Comparison of ENCODE assay signal across 30 cellular contexts in genomic region chr6:52584203-52584602, GRCh38.
"Had no signal": no experiment of that assay in that cellular context is flagged by ENCODE, and none has a peak within 500 bp of the region (broad histone marks: within the 10 kb centered on the region; RNA-seq: fewer than 3 reads in every experiment).

No MANE protein-coding gene starts in this region.

- DNase-seq: natural killer cell; occipital lobe; ovary; posterior cingulate gyrus; psoas muscle; right cardiac atrium; spleen; stimulated activated CD4-positive, alpha-beta T cell treated with anti-CD3 and anti-CD28 coated beads, Interleukin-12 subunit alpha, Interleukin-12 subunit beta, amount 100 ng/mL, for 4 hours; stimulated activated CD4-positive, alpha-beta T cell treated with anti-CD3 and anti-CD28 coated beads, Interleukin-1b, Interleukin-23, amount 100 ng/mL, for 48 hours; stimulated activated CD4-positive, alpha-beta T cell treated with anti-CD3 and anti-CD28 coated beads, Interleukin-4, amount 100 ng/mL, for 1 hour; stimulated activated CD4-positive, alpha-beta T cell treated with anti-CD3 and anti-CD28 coated beads, Interleukin-4, amount 100 ng/mL, for 4 hours; stimulated activated CD8-positive, alpha-beta memory T cell treated with anti-CD3 and anti-CD28 coated beads, Interleukin-4, amount 100 ng/mL, for 48 hours; stimulated activated naive CD4-positive, alpha-beta T cell; stimulated activated naive CD8-positive, alpha-beta T cell treated with anti-CD3 and anti-CD28 coated beads, Interleukin-15, amount 100 ng/mL, for 72 hours; stimulated activated naive CD8-positive, alpha-beta T cell treated with anti-CD3 and anti-CD28 coated beads, Interleukin-15, Interleukin-2, amounts not matched to agents 100 U/mL and 50 U/mL, for 24 hours; substantia nigra; testis; tibial artery; transverse colon; upper lobe of right lung; uterus had no signal

- H3K4me3 Mint-ChIP-seq: natural killer cell; nephron; neural progenitor cell; stimulated activated memory B cell treated with anti-CD40 and anti-IgM and Interleukin-4, amounts not matched to agents 10 μg/mL and 1 μg/mL and 100 μg/mL, for 72 hours; stimulated activated naive CD8-positive, alpha-beta T cell treated with anti-CD3 and anti-CD28 coated beads, Interleukin-15, amount 100 ng/mL, for 72 hours; type B pancreatic cell had no signal

- H3K4me2 ChIP-seq: neural progenitor cell, smooth muscle cell had no signal

- H3K9me3 Mint-ChIP-seq: natural killer cell; nephron; neural progenitor cell; stimulated activated memory B cell treated with anti-CD40 and anti-IgM and Interleukin-4, amounts not matched to agents 10 μg/mL and 1 μg/mL and 100 μg/mL, for 72 hours; stimulated activated naive CD8-positive, alpha-beta T cell treated with anti-CD3 and anti-CD28 coated beads, Interleukin-15, amount 100 ng/mL, for 72 hours; type B pancreatic cell had no signal

- H3K9me3 ChIP-seq: ovary, psoas muscle, spleen, suprapubic skin, testis, tibial artery, transverse colon, upper lobe of right lung, uterus had no signal

- H3K36me3 Mint-ChIP-seq: natural killer cell had no signal

- H2AFZ ChIP-seq: neural progenitor cell, parathyroid adenoma had no signal

- H3K4me3 ChIP-seq: neural progenitor cell, ovary, psoas muscle, skin epidermis, smooth muscle cell, spleen, suprapubic skin, testis, tibial artery, transverse colon, upper lobe of right lung, uterus had no signal

- H3K79me2 ChIP-seq: parathyroid adenoma had no signal

- H3K36me3 ChIP-seq: neural progenitor cell, ovary, suprapubic skin, transverse colon, upper lobe of right lung, uterus had no signal

- H3K27me3 ChIP-seq: neural progenitor cell, ovary, spleen, suprapubic skin, testis, tibial artery, transverse colon, upper lobe of right lung, uterus had no signal

- H3K27ac Mint-ChIP-seq: natural killer cell; nephron; neural progenitor cell; progenitor cell of endocrine pancreas; stimulated activated memory B cell treated with anti-CD40 and anti-IgM and Interleukin-4, amounts not matched to agents 10 μg/mL and 1 μg/mL and 100 μg/mL, for 72 hours; stimulated activated naive CD8-positive, alpha-beta T cell treated with anti-CD3 and anti-CD28 coated beads, Interleukin-15, amount 100 ng/mL, for 72 hours; type B pancreatic cell had no signal

- H3K4me1 ChIP-seq: psoas muscle, spleen, suprapubic skin, testis, transverse colon, upper lobe of right lung, uterus had no signal

- H3K27ac ChIP-seq: neural progenitor cell, ovary, parathyroid adenoma, psoas muscle, skin epidermis, spleen, suprapubic skin, testis, tibial artery, transverse colon, upper lobe of right lung, uterus had no signal

- H3K9ac ChIP-seq: neural progenitor cell, parathyroid adenoma had no signal

- H3K4me1 Mint-ChIP-seq: natural killer cell; stimulated activated memory B cell treated with anti-CD40 and anti-IgM and Interleukin-4, amounts not matched to agents 10 μg/mL and 1 μg/mL and 100 μg/mL, for 72 hours; stimulated activated naive CD8-positive, alpha-beta T cell treated with anti-CD3 and anti-CD28 coated beads, Interleukin-15, amount 100 ng/mL, for 72 hours had no signal

- H3K27me3 Mint-ChIP-seq: progenitor cell of endocrine pancreas; stimulated activated memory B cell treated with anti-CD40 and anti-IgM and Interleukin-4, amounts not matched to agents 10 μg/mL and 1 μg/mL and 100 μg/mL, for 72 hours; stimulated activated naive CD8-positive, alpha-beta T cell treated with anti-CD3 and anti-CD28 coated beads, Interleukin-15, amount 100 ng/mL, for 72 hours; type B pancreatic cell had no signal
